In genomic region chrX:148417934-148418333, GRCh38 we compare ENCODE assay signal across 22 cellular contexts.
A peak's percentile ranks its signal among the peaks of the same experiment; 100 is the strongest.
DNase-seq lines count a peak whose midpoint lies in the region; ATAC-seq and TF ChIP-seq lines count a peak whose summit lies in the region.
"Had no signal": no experiment of that assay in that cellular context is flagged by ENCODE, and none has a peak within 500 bp of the region (broad histone marks: within the 10 kb centered on the region; RNA-seq: fewer than 3 reads in every experiment).

No MANE protein-coding gene starts in this region.

- H3K4me3 ChIP-seq in astrocyte of the spinal cord (ENCODE audit: low read depth, low read length) (no peak overlapping the region), skeletal muscle cell (ENCODE audit: low read depth, low read length) (no peak overlapping the region)
- H3K4me3 ChIP-seq: coronary artery, heart right ventricle, left lung, ovary, SK-N-MC, upper lobe of right lung had no signal

- in situ Hi-C loops in astrocyte of the spinal cord (cut with HindIII; ENCODE audit: low sequenced_read_pairs), result no loop called here

- TF ChIP-seq CTCF in astrocyte of the spinal cord (IDR thresholded peaks at IDR 0.05; ENCODE audit: low read depth, low read length), result no peak

- ATAC-seq in HG02759 (IDR thresholded peaks at IDR 0.05; ENCODE audit: unreplicated experiment) (peak; percentile 70), HG03521 (IDR thresholded peaks at IDR 0.05; ENCODE audit: unreplicated experiment) (no peak)
- ATAC-seq: heart right ventricle, left lung, natural killer cell, right cardiac atrium, T-helper 17 cell, upper lobe of right lung had no signal

- peak; percentile 3 for DNase-seq in GM04503 (ENCODE audit: low read depth)
- peak; percentile 52 for DNase-seq in astrocyte of the spinal cord (ENCODE audit: low read depth, low spot score)
- DNase-seq in skeletal muscle cell (ENCODE audit: low read depth), result peak; percentile 41
- no peak for DNase-seq in activated CD4-positive, CD25-positive, alpha-beta regulatory T cell (lab: John Stamatoyannopoulos, UW)
- no peak for DNase-seq in activated CD8-positive, alpha-beta memory T cell treated with anti-CD3 and anti-CD28 coated beads, Interleukin-2, amount 50 U/mL, for 48 hours
- DNase-seq: activated CD4-positive, alpha-beta T cell treated with anti-CD3 and anti-CD28 coated beads, Interleukin-2, amount 50 U/mL, for 4 hours; activated gamma-delta T cell; EL; endodermal cell; heart right ventricle; left lung; natural killer cell; NCI-H1436; NCI-H510A treated with DMSO at 0.1 percent for 48 hours; ovary; right cardiac atrium; T-helper 17 cell; upper lobe of right lung had no signal

Comparison
In these comparisons a context has a peak if more than half of its experiments do, and no peak if none do; other contexts are left out.
1. DNase-seq: peak in GM04503 (single experiment), astrocyte of the spinal cord (single experiment) and skeletal muscle cell (single experiment); none in activated CD4-positive, CD25-positive, alpha-beta regulatory T cell (0 of 4) and activated CD8-positive, alpha-beta memory T cell treated with anti-CD3 and anti-CD28 coated beads, Interleukin-2, amount 50 U/mL, for 48 hours (single experiment).